8 cellular contexts compared by ENCODE assay signal in the genomic region with DNA sequence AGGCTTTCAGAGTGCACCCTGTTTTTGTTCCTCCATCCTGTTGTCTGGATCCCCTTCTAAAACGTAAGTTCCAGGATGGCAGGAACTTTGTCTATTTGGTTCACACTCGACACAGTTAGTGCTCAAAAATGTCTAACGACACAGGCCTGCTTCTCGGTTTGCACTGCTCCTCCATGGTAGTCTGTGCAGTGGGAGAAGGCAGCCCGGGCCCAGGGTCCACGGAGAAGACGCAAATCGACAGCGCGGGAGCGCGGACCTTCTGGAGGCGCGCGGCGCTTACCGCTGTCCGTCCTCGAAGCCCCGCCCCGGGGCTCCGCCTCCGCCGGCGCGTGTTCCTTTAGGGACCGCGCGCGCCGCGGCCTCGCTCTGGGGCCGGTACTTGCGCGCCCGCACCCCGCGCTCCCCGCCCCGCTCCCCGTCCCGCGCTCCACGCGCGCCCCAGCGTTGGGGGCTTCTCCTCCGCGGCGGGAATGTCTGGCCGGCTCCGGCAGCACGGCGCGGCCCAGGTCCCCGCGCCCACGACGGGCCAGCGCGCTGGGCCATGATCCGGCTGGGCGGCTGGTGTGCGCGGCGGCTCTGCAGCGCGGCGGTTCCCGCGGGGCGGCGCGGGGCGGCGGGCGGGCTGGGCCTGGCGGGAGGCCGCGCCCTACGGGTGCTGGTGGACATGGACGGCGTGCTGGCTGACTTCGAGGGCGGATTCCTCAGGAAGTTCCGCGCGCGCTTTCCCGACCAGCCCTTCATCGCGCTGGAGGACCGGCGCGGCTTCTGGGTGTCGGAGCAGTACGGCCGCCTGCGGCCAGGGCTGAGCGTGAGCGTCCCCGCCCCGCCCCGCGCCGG. TPM values are rescaled to one million over a fixed set of nuclear protein-coding genes. Genes with fewer than 3 reads are reported as not detected.
DNase-seq lines count a peak whose midpoint lies in the region; ATAC-seq and TF ChIP-seq lines count a peak whose summit lies in the region.

Gene NT5M (plus strand): TSS at position 364 of the 837 bp plus-strand sequence. CDS start 178 bp downstream, at position 542.

- H3K36me3 ChIP-seq in lower lobe of right lung, result no peaks in the 10 kb centered on the region

- no peaks in the 10 kb centered on the region for H3K9me3 ChIP-seq in lower lobe of right lung

- H3K27ac ChIP-seq in lower lobe of right lung, result peak within 1 kb of the TSS; percentile 65

- no peak for TF ChIP-seq CTCF in lower lobe of right lung (IDR thresholded peaks at IDR 0.05)

- ATAC-seq in HG03108 (IDR thresholded peaks at IDR 0.05; ENCODE audit: unreplicated experiment) (peak; percentile 53), lower lobe of right lung (peak; percentile 86 to 91)

- DNase-seq in NCI-H2107 (lab: John Stamatoyannopoulos, UW) (peak; percentile 31), NCI-H2107 treated with DMSO at 0.1 percent for 48 hours (lab: John Stamatoyannopoulos, UW; ENCODE audit: unreplicated experiment) (no peak), NCI-H524 treated with DMSO at 0.1 percent for 48 hours (lab: John Stamatoyannopoulos, UW) (peak; percentile 32), ecto neural progenitor cell (ENCODE audit: low spot score) (peak; percentile 88), lower lobe of right lung (peak; percentile 89)
- DNase-seq in activated CD4-positive, alpha-beta T cell treated with anti-CD3 and anti-CD28 coated beads, Interleukin-2, amount 50 U/mL, for 24 hours (ENCODE audit: low read depth in 1 of 2, low spot score in 1 of 2), result peak; percentile 39 to 55
- peak; percentile 62 to 73 for DNase-seq in stimulated activated CD4-positive, alpha-beta T cell treated with anti-CD3 and anti-CD28 coated beads, Interleukin-4, amount 100 ng/mL, for 4 hours

- intact Hi-C loops in lower lobe of right lung (cut with DNase I), result no loop called here

- peaks cover 34% of the 10 kb centered on the region for H3K4me1 ChIP-seq in lower lobe of right lung

- no peaks in the 10 kb centered on the region for H3K27me3 ChIP-seq in lower lobe of right lung (ENCODE audit: low read depth)

- peak within 1 kb of the TSS; percentile 64 for H3K4me3 ChIP-seq in lower lobe of right lung

RNA-seq across cellular contexts. Expression of gene NT5M, which starts in this region (rescaled TPM):
- total RNA-seq in lower lobe of right lung, result 1.1 TPM
